In the genomic region with DNA sequence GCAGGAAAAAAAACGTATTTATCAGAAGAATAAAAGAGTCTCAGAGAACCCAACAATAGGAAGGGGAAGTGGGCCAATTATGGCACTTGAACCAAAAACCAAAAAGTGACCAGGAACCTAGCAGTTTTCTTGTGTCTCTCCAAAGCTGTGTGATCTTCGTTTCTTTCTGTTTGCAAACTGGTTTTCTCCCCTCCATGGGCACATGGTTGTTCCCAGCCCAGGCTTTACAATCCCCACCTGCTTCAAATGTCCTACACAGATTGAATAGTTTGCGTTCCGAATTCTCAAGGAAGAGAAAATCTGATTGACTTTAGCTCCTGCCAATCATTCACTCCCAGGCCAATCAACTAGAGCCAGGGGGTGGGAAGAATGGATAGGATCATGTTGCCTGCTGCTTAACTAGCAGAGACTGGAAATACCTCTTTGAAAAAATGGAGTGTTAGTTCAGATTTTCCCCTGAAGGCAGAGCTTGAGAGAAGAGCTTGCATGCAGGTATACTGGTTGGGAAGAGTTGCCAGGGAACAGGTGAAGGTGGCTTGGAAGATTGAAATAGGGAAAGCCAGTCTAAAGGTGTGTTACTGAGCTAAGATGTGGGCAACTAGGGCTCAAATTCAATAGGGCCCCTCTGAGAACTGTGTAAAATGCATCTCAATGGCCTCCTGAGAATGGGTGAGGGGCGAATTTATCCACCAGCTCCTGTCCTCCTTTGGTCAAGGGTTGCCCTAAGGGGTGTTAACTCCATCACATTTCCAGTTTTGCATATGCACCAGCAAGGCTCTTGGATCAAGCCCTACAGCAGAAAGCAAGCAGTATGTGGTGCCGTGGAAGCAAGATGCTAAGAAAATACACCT, we compare ENCODE assay signal across 19 cellular contexts.
A peak's percentile ranks its signal among the peaks of the same experiment; 100 is the strongest.
DNase-seq lines count a peak whose midpoint lies in the region; ATAC-seq and TF ChIP-seq lines count a peak whose summit lies in the region.
"Had no signal": no experiment of that assay in that cellular context is flagged by ENCODE, and none has a peak within 500 bp of the region (broad histone marks: within the 10 kb centered on the region; RNA-seq: fewer than 3 reads in every experiment).

No MANE protein-coding gene starts in this region.

- H3K36me3 Mint-ChIP-seq in Calu3 (ENCODE audit: insufficient read depth, unreplicated experiment) = peaks cover 6% of the 10 kb centered on the region
- H3K36me3 Mint-ChIP-seq in stimulated activated memory B cell treated with anti-CD40 and anti-IgM and Interleukin-4, amounts not matched to agents 10 μg/mL and 1 μg/mL and 100 μg/mL, for 72 hours = no peaks in the 10 kb centered on the region
- H3K36me3 Mint-ChIP-seq: activated CD4-positive, alpha-beta memory T cell treated with anti-CD3 and anti-CD28 coated beads for 36 hours had no signal

- no peaks in the 10 kb centered on the region for H3K27me3 ChIP-seq in iPS-15b (ENCODE audit: control insufficient read depth, insufficient read depth, low read length)
- H3K27me3 ChIP-seq: SJSA1, thyroid gland had no signal

- no TSS peak for BruUV-seq in Calu3 (replicated peaks; lab: Mats Ljungman, UMichigan)

- in situ Hi-C loops in GM13976 (cut with MboI; ENCODE audit: low sequenced_read_pairs, unreplicated experiment) = no loop called here

- TF ChIP-seq CTCF in Calu3 (IDR thresholded peaks at IDR 0.05; ENCODE audit: unreplicated experiment) (no peak), GM13976 (IDR thresholded peaks at IDR 0.05; ENCODE audit: borderline replicate concordance, control extremely low read depth, extremely low read depth, insufficient read depth, missing control alignments) (no peak)

- no peaks in the 10 kb centered on the region for H3K36me3 ChIP-seq in iPS-15b (ENCODE audit: control insufficient read depth, insufficient read depth, low read length)
- H3K36me3 ChIP-seq: HAP-1, SJSA1, thyroid gland had no signal

- no peak overlapping the region for H3K4me3 Mint-ChIP-seq in Calu3 (ENCODE audit: low read depth, unreplicated experiment)
- H3K4me3 Mint-ChIP-seq in stimulated activated memory B cell treated with anti-CD40 and anti-IgM and Interleukin-4, amounts not matched to agents 10 μg/mL and 1 μg/mL and 100 μg/mL, for 72 hours = no peak overlapping the region
- H3K4me3 Mint-ChIP-seq: activated CD4-positive, alpha-beta memory T cell treated with anti-CD3 and anti-CD28 coated beads for 36 hours; activated T-helper 17 cell treated with anti-CD3 and anti-CD28 coated beads, Interleukin-2, amount 50 U/mL, for 72 hours had no signal

- H3K9ac ChIP-seq in iPS-15b (ENCODE audit: low read depth, low read length) = no peak overlapping the region

- H3K4me1 ChIP-seq in iPS-15b (ENCODE audit: control insufficient read depth, insufficient read depth, low read length) = peaks cover 13% of the 10 kb centered on the region
- H3K4me1 ChIP-seq: HAP-1, SJSA1, thyroid gland had no signal

- intact Hi-C loops in Calu3 (cut with micrococcal nuclease; ENCODE audit: unreplicated experiment) = no loop called here

- H3K4me3 ChIP-seq in iPS-15b (ENCODE audit: low read depth, low read length) = peak overlapping the region; percentile 52
- H3K4me3 ChIP-seq: HAP-1, SJSA1, thyroid gland had no signal

- no peaks in the 10 kb centered on the region for H3K4me1 Mint-ChIP-seq in Calu3 (ENCODE audit: low read depth, unreplicated experiment)
- H3K4me1 Mint-ChIP-seq in stimulated activated memory B cell treated with anti-CD40 and anti-IgM and Interleukin-4, amounts not matched to agents 10 μg/mL and 1 μg/mL and 100 μg/mL, for 72 hours = no peaks in the 10 kb centered on the region
- H3K4me1 Mint-ChIP-seq: activated T-helper 17 cell treated with anti-CD3 and anti-CD28 coated beads, Interleukin-2, amount 50 U/mL, for 72 hours had no signal

- ATAC-seq in stimulated activated memory B cell treated with anti-CD40 and anti-IgM and Interleukin-4, amounts not matched to agents 10 μg/mL and 1 μg/mL and 100 μg/mL, for 72 hours = no peak
- ATAC-seq in HG02588 (IDR thresholded peaks at IDR 0.05; ENCODE audit: unreplicated experiment) = no peak
- ATAC-seq: activated T-helper 17 cell treated with anti-CD3 and anti-CD28 coated beads, Interleukin-2, amount 50 U/mL, for 72 hours; sciatic nerve had no signal

- no peaks in the 10 kb centered on the region for H3K27me3 Mint-ChIP-seq in Calu3 (ENCODE audit: unreplicated experiment)
- no peaks in the 10 kb centered on the region for H3K27me3 Mint-ChIP-seq in stimulated activated memory B cell treated with anti-CD40 and anti-IgM and Interleukin-4, amounts not matched to agents 10 μg/mL and 1 μg/mL and 100 μg/mL, for 72 hours
- H3K27me3 Mint-ChIP-seq: activated T-helper 17 cell treated with anti-CD3 and anti-CD28 coated beads, Interleukin-2, amount 50 U/mL, for 72 hours had no signal

- DNase-seq in Calu3 (peak; percentile 25), NCI-H146 (lab: John Stamatoyannopoulos, UW) (peak; percentile 81), NCI-H82 (lab: John Stamatoyannopoulos, UW) (peak; percentile 61), GM13976 (ENCODE audit: low spot score) (no peak)
- no peak for DNase-seq in activated CD8-positive, alpha-beta memory T cell treated with anti-CD3 and anti-CD28 coated beads, Interleukin-2, amount 50 U/mL, for 4 hours
- DNase-seq: activated CD4-positive, alpha-beta memory T cell treated with anti-CD3 and anti-CD28 coated beads for 36 hours; amygdala; kidney; midbrain; NCI-H1694 treated with DMSO at 0.1 percent for 48 hours; stimulated activated CD8-positive, alpha-beta memory T cell treated with anti-CD3 and anti-CD28 coated beads, Interleukin-4, amount 100 ng/mL, for 48 hours; thyroid gland had no signal

- no peak overlapping the region for H3K27ac Mint-ChIP-seq in Calu3 (ENCODE audit: unreplicated experiment)
- H3K27ac Mint-ChIP-seq in stimulated activated memory B cell treated with anti-CD40 and anti-IgM and Interleukin-4, amounts not matched to agents 10 μg/mL and 1 μg/mL and 100 μg/mL, for 72 hours = no peak overlapping the region
- H3K27ac Mint-ChIP-seq: activated CD4-positive, alpha-beta memory T cell treated with anti-CD3 and anti-CD28 coated beads for 36 hours; activated T-helper 17 cell treated with anti-CD3 and anti-CD28 coated beads, Interleukin-2, amount 50 U/mL, for 72 hours had no signal

- CTCF ChIA-PET in Calu3 (lab: Charles Lee) = interaction anchor here (2.2 kb wide), 1 partner anchor 11 kb away, joined by 4 read pairs; no protein-coding TSS in a partner anchor

- no peaks in the 10 kb centered on the region for H3K9me3 ChIP-seq in iPS-15b (ENCODE audit: control insufficient read depth, insufficient read depth, low read length)
- H3K9me3 ChIP-seq: HAP-1, SJSA1, thyroid gland had no signal

- peaks cover 6% of the 10 kb centered on the region for H3K9me3 Mint-ChIP-seq in Calu3 (ENCODE audit: low read depth, unreplicated experiment)
- H3K9me3 Mint-ChIP-seq in stimulated activated memory B cell treated with anti-CD40 and anti-IgM and Interleukin-4, amounts not matched to agents 10 μg/mL and 1 μg/mL and 100 μg/mL, for 72 hours = peaks cover 3% of the 10 kb centered on the region
- H3K9me3 Mint-ChIP-seq: activated CD4-positive, alpha-beta memory T cell treated with anti-CD3 and anti-CD28 coated beads for 36 hours; activated T-helper 17 cell treated with anti-CD3 and anti-CD28 coated beads, Interleukin-2, amount 50 U/mL, for 72 hours had no signal

Comparison
In these comparisons a context has a peak if more than half of its experiments do, and no peak if none do; other contexts are left out.
1. DNase-seq: peak in Calu3 (single experiment), NCI-H146 (single experiment) and NCI-H82 (single experiment); none in GM13976 (single experiment) and activated CD8-positive, alpha-beta memory T cell treated with anti-CD3 and anti-CD28 coated beads, Interleukin-2, amount 50 U/mL, for 4 hours (single experiment).